22 cellular contexts compared by ENCODE assay signal in the genomic region with DNA sequence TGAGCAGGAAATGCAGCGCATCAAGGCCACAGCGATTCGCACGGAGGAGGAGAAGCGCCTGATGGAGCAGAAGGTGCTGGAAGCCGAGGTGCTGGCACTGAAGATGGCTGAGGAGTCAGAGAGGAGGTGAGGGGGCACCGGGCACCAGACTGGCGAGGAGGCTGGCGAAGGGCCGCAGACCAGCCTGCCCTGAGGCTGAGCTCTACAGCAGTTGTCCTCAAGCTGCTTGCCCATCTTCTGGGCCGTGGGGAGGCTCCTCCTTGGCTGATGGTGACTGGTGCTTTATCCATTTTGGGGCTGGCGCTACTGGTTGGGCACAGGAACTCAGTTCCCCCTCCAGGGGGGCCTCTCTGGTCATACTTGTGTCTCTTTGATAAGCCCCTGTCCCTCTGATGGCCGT. TPM values are rescaled to one million over a fixed set of nuclear protein-coding genes. Genes with fewer than 3 reads are reported as not detected.
DNase-seq lines count a peak whose midpoint lies in the region; ATAC-seq, FAIRE-seq and TF ChIP-seq lines count a peak whose summit lies in the region.
"Had no signal": no experiment of that assay in that cellular context is flagged by ENCODE, and none has a peak within 500 bp of the region (broad histone marks: within the 10 kb centered on the region; RNA-seq: fewer than 3 reads in every experiment).

No MANE protein-coding gene starts in this region.

- dilution Hi-C loops in IMR-90 (cut with HindIII; ENCODE audit: low sequenced_read_pairs, unreplicated experiment), result no loop called here

- TF ChIP-seq CTCF in IMR-90 (conservative IDR thresholded peaks at IDR 0.05; ENCODE audit: low read depth, low read length), result no peak
- TF ChIP-seq CTCF in bronchial epithelial cell (IDR thresholded peaks at IDR 0.05; ENCODE audit: insufficient read depth, low read length, severe bottlenecking), result no peak

- H2BK15ac ChIP-seq in IMR-90 (ENCODE audit: low read depth, low read length), result no peak overlapping the region

- H3K36me3 ChIP-seq in IMR-90 (ENCODE audit: control insufficient read depth, insufficient read depth, low read length) (peaks cover 73% of the 10 kb centered on the region), bronchial epithelial cell (ENCODE audit: control insufficient read depth, insufficient read depth, low read length) (peaks cover 14% of the 10 kb centered on the region)

- no peak overlapping the region for H3K14ac ChIP-seq in IMR-90 (replicated peaks; ENCODE audit: low read depth, low read length)

- no peak overlapping the region for H4K91ac ChIP-seq in IMR-90 (ENCODE audit: insufficient read depth, low read depth, low read length)

- ATAC-seq in IMR-90 (ENCODE audit: low read depth), result no peak
- ATAC-seq: A549, GM23338, HCT116 had no signal

- no peak overlapping the region for H2BK120ac ChIP-seq in IMR-90 (ENCODE audit: low read depth, low read length)

- CTCF ChIA-PET in activated naive CD4-positive, alpha-beta T cell treated with anti-CD3 and anti-CD28 coated beads, Interleukin-2, amount 10 ng/mL, durations not matched to agents 7 days and 5 days (lab: Charles Lee), result no interaction called here
- CTCF ChIA-PET in IMR-90 (lab: Yijun Ruan, JAX), result interaction anchor here (1.5 kb wide), 1 partner anchor 16 kb away, joined by 4 read pairs; no protein-coding TSS in a partner anchor

- no peak for TF ChIP-seq POLR2A in IMR-90 (IDR thresholded peaks at IDR 0.05; ENCODE audit: low read depth, low read length)

- peaks cover 40% of the 10 kb centered on the region for H3K36me3 Mint-ChIP-seq in activated naive CD4-positive, alpha-beta T cell treated with anti-CD3 and anti-CD28 coated beads, Interleukin-2, amount 10 ng/mL, durations not matched to agents 7 days and 5 days

- H3K9me3 ChIP-seq in IMR-90 (ENCODE audit: control insufficient read depth, insufficient read depth, low read length), result no peaks in the 10 kb centered on the region
- H3K9me3 ChIP-seq: A549 had no signal

- no peak overlapping the region for H4K8ac ChIP-seq in IMR-90 (ENCODE audit: low read depth in 2 of 2, low read length in 2 of 2)

- no TSS peak for BruUV-seq in IMR-90 (replicated peaks; lab: Mats Ljungman, UMichigan)

- no peaks in the 10 kb centered on the region for H3K27me3 Mint-ChIP-seq in activated naive CD4-positive, alpha-beta T cell treated with anti-CD3 and anti-CD28 coated beads, Interleukin-2, amount 10 ng/mL, durations not matched to agents 7 days and 5 days
- H3K27me3 Mint-ChIP-seq: CD4-positive, alpha-beta memory T cell had no signal

- H3K4me3 ChIP-seq in IMR-90 (ENCODE audit: insufficient read depth, low read depth, low read length), result no peak overlapping the region
- H3K4me3 ChIP-seq in bronchial epithelial cell (ENCODE audit: low read depth, low read length), result no peak overlapping the region
- H3K4me3 ChIP-seq: A549, GM23338 had no signal

- H3K4me1 Mint-ChIP-seq in activated naive CD4-positive, alpha-beta T cell treated with anti-CD3 and anti-CD28 coated beads, Interleukin-2, amount 10 ng/mL, durations not matched to agents 7 days and 5 days, result no peaks in the 10 kb centered on the region
- H3K4me1 Mint-ChIP-seq: CD4-positive, alpha-beta memory T cell; GM23338 had no signal

- H3K27ac ChIP-seq in IMR-90 (ENCODE audit: insufficient read depth, low read length), result no peak overlapping the region
- H3K27ac ChIP-seq: A549 had no signal

- no peak overlapping the region for H3K56ac ChIP-seq in IMR-90 (ENCODE audit: extremely low read depth, insufficient read depth, low read length)

- intact Hi-C loops in IMR-90 (cut with micrococcal nuclease), result no loop called here

- no peak overlapping the region for H3K18ac ChIP-seq in IMR-90 (ENCODE audit: low read depth, low read length)

- DNase-seq in activated naive CD4-positive, alpha-beta T cell treated with anti-CD3 and anti-CD28 coated beads, Interleukin-2, amount 10 ng/mL, durations not matched to agents 7 days and 5 days, result no peak
- DNase-seq in activated naive CD4-positive, alpha-beta T cell treated with anti-CD3 and anti-CD28 coated beads, Interleukin-2, amount 50 U/mL, for 16 hours, result no peak
- DNase-seq in IMR-90, result no peak
- DNase-seq in bronchial epithelial cell (ENCODE audit: low read depth), result no peak
- no peak for DNase-seq in NCI-H1694 treated with DMSO at 0.1 percent for 48 hours (lab: John Stamatoyannopoulos, UW)
- DNase-seq in mucosa of gallbladder (ENCODE audit: low spot score), result no peak
- DNase-seq: 8988T; ACHN; AML-193; C1 segment of cervical spinal cord; Calu3; CD4-positive, alpha-beta memory T cell; COR-L47; DMS53; DMS79 treated with DMSO at 0.1 percent for 48 hours; GF-D8; H9 had no signal

- no peak overlapping the region for H3K4me2 ChIP-seq in IMR-90 (ENCODE audit: low read depth, low read length)
- H3K4me2 ChIP-seq: A549, GM23338 had no signal

- 98% methylated on average over 6 of the region's 13 CpGs; no CpG with 5 or more reads in 1 of the 2 experiments for WGBS in IMR-90 (ENCODE audit: extremely low coverage in 2 of 2, insufficient read length in 1 of 2), 2 experiments

- in situ Hi-C loops in IMR-90 (cut with MboI; ENCODE audit: low sequenced_read_pairs), result no loop called here

- no peak overlapping the region for H3K4ac ChIP-seq in IMR-90 (ENCODE audit: low read depth, low read length)

- H3K27ac Mint-ChIP-seq in activated naive CD4-positive, alpha-beta T cell treated with anti-CD3 and anti-CD28 coated beads, Interleukin-2, amount 10 ng/mL, durations not matched to agents 7 days and 5 days, result peak overlapping the region; percentile 26
- H3K27ac Mint-ChIP-seq: GM23338 had no signal

- no peaks in the 10 kb centered on the region for H3K9me3 Mint-ChIP-seq in activated naive CD4-positive, alpha-beta T cell treated with anti-CD3 and anti-CD28 coated beads, Interleukin-2, amount 10 ng/mL, durations not matched to agents 7 days and 5 days
- H3K9me3 Mint-ChIP-seq: CD4-positive, alpha-beta memory T cell; GM23338; H9 had no signal

- H2AFZ ChIP-seq in IMR-90 (replicated peaks; ENCODE audit: low read length, poor library complexity), result peak overlapping the region; percentile 15
- H2AFZ ChIP-seq: GM23338 had no signal

- no peak overlapping the region for H2AK9ac ChIP-seq in IMR-90 (replicated peaks; ENCODE audit: low read depth, low read length, poor library complexity)

- no peak overlapping the region for H2AK5ac ChIP-seq in IMR-90 (ENCODE audit: low read depth, low read length)

- H3K23ac ChIP-seq in IMR-90 (ENCODE audit: low read depth, low read length), result no peak overlapping the region

- no peak overlapping the region for H4K5ac ChIP-seq in IMR-90 (ENCODE audit: low read depth, low read length)

- H3K9ac ChIP-seq in IMR-90 (ENCODE audit: low read depth, low read length), result no peak overlapping the region

- no peak overlapping the region for H2BK20ac ChIP-seq in IMR-90 (ENCODE audit: low read depth, low read length)

- no peaks in the 10 kb centered on the region for H3K4me1 ChIP-seq in IMR-90 (ENCODE audit: control insufficient read depth, insufficient read depth, low read length)
- H3K4me1 ChIP-seq: A549 had no signal

- peaks cover 6 to 15% of the 10 kb centered on the region in 2 experiments; a peak in 1 of 4 replicates for H3K79me1 ChIP-seq in IMR-90 (ENCODE audit: low read depth in 1 of 2, low read length in 2 of 2)

- H4K20me1 ChIP-seq in IMR-90 (ENCODE audit: insufficient read depth, low read length), result peaks cover 4% of the 10 kb centered on the region

- H3K4me3 Mint-ChIP-seq in activated naive CD4-positive, alpha-beta T cell treated with anti-CD3 and anti-CD28 coated beads, Interleukin-2, amount 10 ng/mL, durations not matched to agents 7 days and 5 days, result no peak overlapping the region
- H3K4me3 Mint-ChIP-seq: CD4-positive, alpha-beta memory T cell; GM23338; H9 had no signal

- H2BK5ac ChIP-seq in IMR-90 (ENCODE audit: low read depth, low read length, poor library complexity, severe bottlenecking), result no peak overlapping the region

- POLR2A ChIA-PET in IMR-90 (lab: Charles Lee; ENCODE audit: unreplicated experiment), result no interaction called here

- no peaks in the 10 kb centered on the region for H3K27me3 ChIP-seq in IMR-90 (ENCODE audit: control insufficient read depth, insufficient read depth, low read length)
- H3K27me3 ChIP-seq in bronchial epithelial cell (ENCODE audit: control insufficient read depth, insufficient read depth, low read length), result no peaks in the 10 kb centered on the region

- TF ChIP-seq RAD21 in IMR-90 (IDR thresholded peaks at IDR 0.05; ENCODE audit: low read length), result no peak

- H3K9me1 ChIP-seq in IMR-90 (ENCODE audit: insufficient read depth, low read length), result peaks cover 3% of the 10 kb centered on the region; the same call in 1 of the 2 replicates

- peak; percentile 68 for FAIRE-seq in bronchial epithelial cell (lab: Jason Lieb, UNC)
- FAIRE-seq: A549, GM12891, GM18507 had no signal

TF ChIP-seq in IMR-90, 13 proteins besides CTCF, POLR2A, EP300 and RAD21 (continues in another document):
- TF ChIP-seq MAFK (IDR thresholded peaks at IDR 0.05; ENCODE audit: low read depth, low read length) (no peak), NFE2L2 (IDR thresholded peaks at IDR 0.05; ENCODE audit: low read depth, low read length) (no peak), CHD1 (IDR thresholded peaks at IDR 0.05; ENCODE audit: low read depth, low read length) (no peak), FOS (IDR thresholded peaks at IDR 0.05; ENCODE audit: low read depth, low read length) (no peak), USF2 (IDR thresholded peaks at IDR 0.05; ENCODE audit: low read depth, low read length) (no peak), MXI1 (IDR thresholded peaks at IDR 0.05; ENCODE audit: borderline replicate concordance, low read depth, low read length) (no peak), SMC3 (IDR thresholded peaks at IDR 0.05; ENCODE audit: low read depth, low read length) (no peak), MAZ (IDR thresholded peaks at IDR 0.05; ENCODE audit: borderline replicate concordance, low read depth, low read length) (no peak)

RNA-seq across cellular contexts. Expression of gene CABP7, which starts 46.4 kb away (rescaled TPM):
- total RNA-seq in IMR-90 (2012; rRNA removed) (under 0.01 TPM in 2 replicates), bronchial epithelial cell (not detected in 2 replicates), mucosa of gallbladder (not detected)
- 0.03 and 0.06 TPM in 2 replicates for polyA plus RNA-seq in IMR-90 (2012; rRNA removed)
- polyA plus RNA-seq in IMR-90 (2012; cell fraction: cytosol; rRNA removed), result 0.07 and 0.11 TPM in 2 replicates
- 0.05 TPM in 2 replicates for polyA plus RNA-seq in IMR-90 (2012; cell fraction: nucleus; rRNA removed; ENCODE audit: low replicate concordance)
- total RNA-seq: Calu3; CD4-positive, alpha-beta memory T cell had no signal
